8 cellular contexts compared by ENCODE assay signal in genomic region chr10:118753331-118753730, GRCh38. TPM values are rescaled to one million over a fixed set of nuclear protein-coding genes. Genes with fewer than 3 reads are reported as not detected.
A peak's percentile ranks its signal among the peaks of the same experiment; 100 is the strongest.
DNase-seq lines count a peak whose midpoint lies in the region; ATAC-seq and TF ChIP-seq lines count a peak whose summit lies in the region.

No MANE protein-coding gene starts in this region.

- peaks cover 63% of the 10 kb centered on the region for H3K79me2 ChIP-seq in PC-3 (ENCODE audit: low read length)

- no peaks in the 10 kb centered on the region for H3K27me3 ChIP-seq in PC-3 (ENCODE audit: low read length)
- no peaks in the 10 kb centered on the region for H3K27me3 ChIP-seq in esophagus muscularis mucosa
- no peaks in the 10 kb centered on the region for H3K27me3 ChIP-seq in ovary

- peak overlapping the region; percentile 99 for H3K4me3 ChIP-seq in PC-3 (ENCODE audit: low read length)
- peak overlapping the region; percentile 90 to 100 (median 95) for H3K4me3 ChIP-seq in esophagus muscularis mucosa
- peak overlapping the region; percentile 100 for H3K4me3 ChIP-seq in ovary

- 0 out of 2 replicates have a peak overlapping the region, but pooled peaks have one; percentile 29 for H3K27ac ChIP-seq in PC-3 (ENCODE audit: low read length)
- peak overlapping the region in 2 of 4 donors; percentile 94 to 96 for H3K27ac ChIP-seq in esophagus muscularis mucosa (replicated peaks in 1 of 4)
- no peak overlapping the region for H3K27ac ChIP-seq in ovary

- DNase-seq in EL = peak; percentile 13
- peak; percentile 32 for DNase-seq in PC-3
- no peak for DNase-seq in esophagus muscularis mucosa (ENCODE audit: extremely low spot score)
- DNase-seq in ovary = no peak
- no peak for DNase-seq in NK-92 (lab: John Stamatoyannopoulos, UW; ENCODE audit: unreplicated experiment)
- DNase-seq in SIG-M5 (lab: John Stamatoyannopoulos, UW) = no peak
- no peak for DNase-seq in DMS53 treated with DMSO at 0.1 percent for 48 hours (lab: John Stamatoyannopoulos, UW; ENCODE audit: unreplicated experiment)

- CTCF ChIA-PET in PC-3 (lab: Charles Lee) = no interaction called here

- no peak for TF ChIP-seq CTCF in PC-3 (conservative IDR thresholded peaks at IDR 0.05; ENCODE audit: low read depth, low read length)
- no peak for TF ChIP-seq CTCF in esophagus muscularis mucosa (IDR thresholded peaks at IDR 0.05)
- no peak for TF ChIP-seq CTCF in ovary (IDR thresholded peaks at IDR 0.05)

- H3K9me2 ChIP-seq in PC-3 (replicated peaks; ENCODE audit: low read length) = no peaks in the 10 kb centered on the region

- POLR2A ChIA-PET in PC-3 (lab: Charles Lee; ENCODE audit: unreplicated experiment) = no interaction called here

- H3F3A ChIP-seq in PC-3 (ENCODE audit: low read length, unreplicated experiment) = no peaks in the 10 kb centered on the region

- intact Hi-C loops in PC-3 (cut with micrococcal nuclease) (loop anchor here (2.0 kb wide), 1 partner anchor 33 kb away; no protein-coding TSS in a partner anchor), esophagus muscularis mucosa (cut with DNase I) (loop anchor here (10.0 kb wide), 1 partner anchor 281 kb away; no protein-coding TSS in a partner anchor), ovary (cut with DNase I) (loop anchor here in 1 of 4 donors (10.0 kb wide), 1 partner anchor 1141 kb away; the partner anchor contains the start of gene SEC23IP)

- peak overlapping the region; percentile 83 for H3K9ac ChIP-seq in PC-3 (ENCODE audit: low read length)

- H3K36me3 ChIP-seq in PC-3 (ENCODE audit: low read depth, low read length) (no peaks in the 10 kb centered on the region), esophagus muscularis mucosa (no peaks in the 10 kb centered on the region), ovary (no peaks in the 10 kb centered on the region)

- TF ChIP-seq POLR2A in esophagus muscularis mucosa (IDR thresholded peaks at IDR 0.05; ENCODE audit: low read depth) = no peak
- no peak for TF ChIP-seq POLR2A in ovary (IDR thresholded peaks at IDR 0.05)

- H3K9me3 ChIP-seq in PC-3 (ENCODE audit: low read length) = no peaks in the 10 kb centered on the region
- no peaks in the 10 kb centered on the region for H3K9me3 ChIP-seq in esophagus muscularis mucosa
- H3K9me3 ChIP-seq in ovary = no peaks in the 10 kb centered on the region

- no TSS peak for BruUV-seq in PC-3 (replicated peaks; lab: Mats Ljungman, UMichigan)

- peak overlapping the region; percentile 92 for H3K4me2 ChIP-seq in PC-3 (ENCODE audit: low read length)

- peaks cover 34% of the 10 kb centered on the region for H4K20me1 ChIP-seq in PC-3 (ENCODE audit: low read length)

- 0 out of 2 replicates have a peak overlapping the region, but pooled peaks have one; percentile 88 for H2AFZ ChIP-seq in PC-3 (ENCODE audit: low read length)

- ATAC-seq in PC-3 (peak; percentile 5; the same call in 1 of the 2 replicates), HG03571 (IDR thresholded peaks at IDR 0.05; ENCODE audit: unreplicated experiment) (no peak)

- TF ChIP-seq EP300 in esophagus muscularis mucosa (IDR thresholded peaks at IDR 0.05) (no peak), ovary (IDR thresholded peaks at IDR 0.05) (no peak)

- WGBS in esophagus muscularis mucosa = 6% methylated on average over 5 of the region's 5 CpGs
- WGBS in ovary, 3 donors = 14 to 24% (median 20%) methylated on average over 5 of the region's 5 CpGs

- H3K4me1 ChIP-seq in PC-3 (ENCODE audit: insufficient read depth, low read length) (peaks cover 16% of the 10 kb centered on the region), esophagus muscularis mucosa (peaks cover 22 to 59% (median 52%) of the 10 kb centered on the region in 4 donors), ovary (ENCODE audit: insufficient read depth) (no peaks in the 10 kb centered on the region)

RNA-seq across cellular contexts. Expression of gene CACUL1, which starts 1.4 kb away (rescaled TPM):
- total RNA-seq in PC-3 (2014; rRNA removed) = 27.6 and 39.7 TPM in 2 replicates
- 10 to 100 TPM; 30.8 to 44.4 (median 33.3) TPM for total RNA-seq in esophagus muscularis mucosa
- 10 to 100 TPM; 18.6 to 29.7 (median 26.5) TPM for total RNA-seq in ovary
- polyA plus RNA-seq in ovary = 10 to 100 TPM in 1 of 2 donors, 1 to 10 TPM in 1; 7.0 to 19.0 TPM

Comparison
In these comparisons a context has a peak if more than half of its experiments do, and no peak if none do; other contexts are left out.
1. DNase-seq: peak in EL (single experiment) and PC-3 (single experiment); none in esophagus muscularis mucosa (single experiment), ovary (0 of 5), NK-92 (single experiment), SIG-M5 (single experiment) and DMS53 treated with DMSO at 0.1 percent for 48 hours (single experiment).
2. Peak in every context shown above with its lines, with median percentiles within 50 percentile points of each other: H3K4me3 ChIP-seq.